1 cellular context compared by ENCODE assay signal in genomic region chr6:31834704-31835375, GRCh38.
TF ChIP-seq lines count a peak whose summit lies in the region.

No MANE protein-coding gene starts in this region.

TF ChIP-seq in WTC11, 78 proteins besides CTCF, POLR2A, EP300 and RAD21 (continued from another document and continues in another):
- TF ChIP-seq PREB (CRISPR knock-in tag; IDR thresholded peaks at IDR 0.05; ENCODE audit: borderline replicate concordance), result 0 out of 2 replicates have a peak, but pooled peaks have one; percentile 24
- 0 out of 2 replicates have a peak, but pooled peaks have one; percentile 13 for TF ChIP-seq ZNF425 (CRISPR knock-in tag; conservative IDR thresholded peaks at IDR 0.05)
- TF ChIP-seq CREM (CRISPR knock-in tag; IDR thresholded peaks at IDR 0.05), result 0 out of 2 replicates have a peak, but pooled peaks have one; percentile 58
- TF ChIP-seq SMAD3 (CRISPR knock-in tag; IDR thresholded peaks at IDR 0.05; ENCODE audit: borderline replicate concordance), result no peak; the same call in 1 of the 2 replicates
- no peak for TF ChIP-seq ZNF121 (CRISPR knock-in tag; IDR thresholded peaks at IDR 0.05)
- TF ChIP-seq ARID4B (CRISPR knock-in tag; IDR thresholded peaks at IDR 0.05; ENCODE audit: borderline replicate concordance), result peak; percentile 81
- TF ChIP-seq GABPB1 (CRISPR knock-in tag; IDR thresholded peaks at IDR 0.05), result peak; percentile 51; the same call in 1 of the 2 replicates
- no peak for TF ChIP-seq ZNF671 (CRISPR knock-in tag; IDR thresholded peaks at IDR 0.05)
- TF ChIP-seq FOXP1 (CRISPR knock-in tag; IDR thresholded peaks at IDR 0.05; ENCODE audit: borderline replicate concordance), result peak; percentile 92
- no peak for TF ChIP-seq ELF4 (CRISPR knock-in tag; IDR thresholded peaks at IDR 0.05; ENCODE audit: low read depth)
- no peak for TF ChIP-seq ATF3 (CRISPR knock-in tag; conservative IDR thresholded peaks at IDR 0.05)
- TF ChIP-seq TEAD1 (CRISPR knock-in tag; IDR thresholded peaks at IDR 0.05), result peak; percentile 59; the same call in 1 of the 2 replicates
- TF ChIP-seq GRHL2 (CRISPR knock-in tag; IDR thresholded peaks at IDR 0.05; ENCODE audit: insufficient replicate concordance, severe bottlenecking), result no peak
- TF ChIP-seq KAT7 (CRISPR knock-in tag; IDR thresholded peaks at IDR 0.05; ENCODE audit: borderline replicate concordance), result peak; percentile 43; the same call in 1 of the 2 replicates
- peak; percentile 16; the same call in 1 of the 2 replicates for TF ChIP-seq NFATC4 (CRISPR knock-in tag; IDR thresholded peaks at IDR 0.05)
- TF ChIP-seq ZNF423 (CRISPR knock-in tag; IDR thresholded peaks at IDR 0.05), result no peak
- TF ChIP-seq ZNF232 (CRISPR knock-in tag; IDR thresholded peaks at IDR 0.05), result no peak; the same call in 1 of the 2 replicates
- TF ChIP-seq TP53 (CRISPR knock-in tag; IDR thresholded peaks at IDR 0.05), result no peak
- TF ChIP-seq PRDM15 (CRISPR knock-in tag; IDR thresholded peaks at IDR 0.05), result no peak
- no peak; the same call in 1 of the 2 replicates for TF ChIP-seq USF1 (CRISPR knock-in tag; IDR thresholded peaks at IDR 0.05)
- TF ChIP-seq E2F5 (CRISPR knock-in tag; IDR thresholded peaks at IDR 0.05), result peak; percentile 58; the same call in 1 of the 2 replicates
- no peak for TF ChIP-seq ZNF532 (CRISPR knock-in tag; IDR thresholded peaks at IDR 0.05; ENCODE audit: borderline replicate concordance)
- TF ChIP-seq STAT6 (CRISPR knock-in tag; conservative IDR thresholded peaks at IDR 0.05; ENCODE audit: low read depth), result no peak
- peak; percentile 33; the same call in 1 of the 2 replicates for TF ChIP-seq ERG (CRISPR knock-in tag; IDR thresholded peaks at IDR 0.05)
- no peak; the same call in 1 of the 2 replicates for TF ChIP-seq ZNF219 (CRISPR knock-in tag; IDR thresholded peaks at IDR 0.05; ENCODE audit: borderline replicate concordance)
- TF ChIP-seq ZNF263 (CRISPR knock-in tag; IDR thresholded peaks at IDR 0.05; ENCODE audit: low read depth), result no peak
- TF ChIP-seq OVOL2 (CRISPR knock-in tag; IDR thresholded peaks at IDR 0.05; ENCODE audit: borderline replicate concordance), result no peak
- no peak for TF ChIP-seq MXD4 (CRISPR knock-in tag; IDR thresholded peaks at IDR 0.05; ENCODE audit: borderline replicate concordance)
- no peak for TF ChIP-seq IRF2 (CRISPR knock-in tag; IDR thresholded peaks at IDR 0.05; ENCODE audit: borderline replicate concordance, low read depth)
- no peak for TF ChIP-seq CREB1 (CRISPR knock-in tag; IDR thresholded peaks at IDR 0.05)
- no peak for TF ChIP-seq TCF7 (CRISPR knock-in tag; IDR thresholded peaks at IDR 0.05; ENCODE audit: low read depth)
- TF ChIP-seq TEAD4 (CRISPR knock-in tag; IDR thresholded peaks at IDR 0.05), result 0 out of 2 replicates have a peak, but pooled peaks have one; percentile 51
